ENCODE assay signal across 12 cellular contexts in genomic region chr3:140842984-140843649, GRCh38.
DNase-seq lines count a peak whose midpoint lies in the region; ATAC-seq and TF ChIP-seq lines count a peak whose summit lies in the region.
"Had no signal": no experiment of that assay in that cellular context is flagged by ENCODE, and none has a peak within 500 bp of the region (broad histone marks: within the 10 kb centered on the region; RNA-seq: fewer than 3 reads in every experiment).

No MANE protein-coding gene starts in this region.

- no peaks in the 10 kb centered on the region for H3K4me1 ChIP-seq in BE2C
- H3K4me1 ChIP-seq: breast epithelium, gastroesophageal sphincter had no signal

- no peaks in the 10 kb centered on the region for H3K9me3 ChIP-seq in BE2C
- H3K9me3 ChIP-seq: breast epithelium, gastroesophageal sphincter had no signal

- no peaks in the 10 kb centered on the region for H3K36me3 ChIP-seq in BE2C
- H3K36me3 ChIP-seq: breast epithelium, gastroesophageal sphincter had no signal

- peak; percentile 49 for DNase-seq in left kidney (ENCODE audit: low read depth, low spot score)
- DNase-seq in Calu3: no peak
- no peak for DNase-seq in activated CD4-positive, alpha-beta T cell treated with anti-CD3 and anti-CD28 coated beads, Interleukin-2, amount 50 U/mL, for 48 hours
- DNase-seq in BE2C: no peak
- DNase-seq in glutamatergic neuron: no peak
- DNase-seq: activated CD8-positive, alpha-beta T cell treated with anti-CD3 and anti-CD28 coated beads, Interleukin-2, amount 10 ng/mL, durations not matched to agents 7 days and 5 days; natural killer cell had no signal

- no TSS peak for BruUV-seq in Calu3 (replicated peaks; lab: Mats Ljungman, UMichigan)

- ATAC-seq in GM18867 (IDR thresholded peaks at IDR 0.05; ENCODE audit: unreplicated experiment): peak; percentile 96
- peak; percentile 92 for ATAC-seq in GM21825 (IDR thresholded peaks at IDR 0.05; ENCODE audit: unreplicated experiment)
- peak; percentile 90 for ATAC-seq in HG03457 (IDR thresholded peaks at IDR 0.05; ENCODE audit: unreplicated experiment)
- ATAC-seq: activated CD8-positive, alpha-beta T cell treated with anti-CD3 and anti-CD28 coated beads, Interleukin-2, amount 10 ng/mL, durations not matched to agents 7 days and 5 days; gastroesophageal sphincter; natural killer cell had no signal

- peaks cover 65% of the 10 kb centered on the region for H3K27me3 Mint-ChIP-seq in Calu3 (ENCODE audit: unreplicated experiment)
- peaks cover 1% of the 10 kb centered on the region for H3K27me3 Mint-ChIP-seq in glutamatergic neuron (ENCODE audit: unreplicated experiment)

- H3K27ac Mint-ChIP-seq in Calu3 (ENCODE audit: unreplicated experiment) (no peak overlapping the region), glutamatergic neuron (ENCODE audit: unreplicated experiment) (no peak overlapping the region)
- H3K27ac Mint-ChIP-seq: activated CD8-positive, alpha-beta T cell treated with anti-CD3 and anti-CD28 coated beads, Interleukin-2, amount 10 ng/mL, durations not matched to agents 7 days and 5 days; natural killer cell had no signal

- no peak overlapping the region for H3K4me3 ChIP-seq in BE2C (ENCODE audit: low read depth, low read length)
- H3K4me3 ChIP-seq: breast epithelium, gastroesophageal sphincter had no signal

- TF ChIP-seq CTCF in Calu3 (IDR thresholded peaks at IDR 0.05; ENCODE audit: unreplicated experiment) (no peak), BE2C (IDR thresholded peaks at IDR 0.05; ENCODE audit: low read depth, low read length) (no peak), glutamatergic neuron (IDR thresholded peaks at IDR 0.05; ENCODE audit: partially characterized antibody, unreplicated experiment) (no peak)

- no peak overlapping the region for H3K4me3 Mint-ChIP-seq in Calu3 (ENCODE audit: low read depth, unreplicated experiment)
- no peak overlapping the region for H3K4me3 Mint-ChIP-seq in glutamatergic neuron (ENCODE audit: unreplicated experiment)
- H3K4me3 Mint-ChIP-seq: activated CD8-positive, alpha-beta T cell treated with anti-CD3 and anti-CD28 coated beads, Interleukin-2, amount 10 ng/mL, durations not matched to agents 7 days and 5 days; natural killer cell had no signal

- intact Hi-C loops in Calu3 (cut with micrococcal nuclease; ENCODE audit: unreplicated experiment): no loop called here

- no peaks in the 10 kb centered on the region for H3K9me3 Mint-ChIP-seq in Calu3 (ENCODE audit: low read depth, unreplicated experiment)
- H3K9me3 Mint-ChIP-seq in glutamatergic neuron (ENCODE audit: unreplicated experiment): no peaks in the 10 kb centered on the region
- H3K9me3 Mint-ChIP-seq: natural killer cell had no signal

- H3K36me3 Mint-ChIP-seq in Calu3 (ENCODE audit: insufficient read depth, unreplicated experiment) (no peaks in the 10 kb centered on the region), glutamatergic neuron (ENCODE audit: unreplicated experiment) (no peaks in the 10 kb centered on the region)
- H3K36me3 Mint-ChIP-seq: natural killer cell had no signal

- H3K4me1 Mint-ChIP-seq in Calu3 (ENCODE audit: low read depth, unreplicated experiment) (no peaks in the 10 kb centered on the region), glutamatergic neuron (ENCODE audit: low read depth, unreplicated experiment) (peaks cover 11% of the 10 kb centered on the region)
- H3K4me1 Mint-ChIP-seq: natural killer cell had no signal

- peaks cover 8% of the 10 kb centered on the region; the same call in 1 of the 2 replicates for H3K27me3 ChIP-seq in BE2C

- CTCF ChIA-PET in Calu3 (lab: Charles Lee): no interaction called here
